8 cellular contexts compared by ENCODE assay signal in the genomic region with DNA sequence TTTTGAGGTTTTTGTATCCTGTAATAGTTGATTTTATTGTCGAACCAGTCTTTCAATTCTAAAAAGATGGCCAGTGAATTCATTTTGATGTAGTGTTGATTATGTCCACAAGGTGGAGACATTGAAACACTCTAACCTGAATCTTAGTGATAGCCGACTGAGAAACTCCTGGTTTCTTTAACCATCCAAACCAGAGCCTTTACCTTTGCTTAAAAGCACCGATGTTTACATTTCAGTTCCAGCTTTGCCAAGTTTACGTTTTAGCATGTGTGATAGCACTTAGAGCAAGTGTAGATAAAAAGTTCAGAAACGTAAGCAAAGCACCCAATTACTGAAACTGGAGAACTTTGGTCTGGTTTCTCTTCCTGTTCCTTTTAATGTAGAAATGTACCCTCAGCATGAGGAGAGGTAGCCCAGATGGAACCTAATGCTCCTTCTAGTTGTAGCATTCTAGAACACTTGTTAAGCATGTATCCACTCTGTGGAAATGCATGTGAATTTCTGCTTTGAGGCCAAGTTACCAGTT.
DNase-seq lines count a peak whose midpoint lies in the region; ATAC-seq and TF ChIP-seq lines count a peak whose summit lies in the region.

No MANE protein-coding gene starts in this region.

- H3K36me3 ChIP-seq in WERI-Rb-1: no peaks in the 10 kb centered on the region
- H3K36me3 ChIP-seq in parathyroid adenoma (ENCODE audit: control insufficient read depth, insufficient read depth, low read length): no peaks in the 10 kb centered on the region

- no peak for DNase-seq in CD4-positive, alpha-beta T cell
- DNase-seq in NCI-H1417 treated with DMSO at 0.1 percent for 48 hours (lab: John Stamatoyannopoulos, UW) (peak; percentile 38), WERI-Rb-1 (no peak), foreskin keratinocyte (peak in 1 of 2 donors; percentile 56)
- DNase-seq in stimulated activated CD8-positive, alpha-beta memory T cell treated with anti-CD3 and anti-CD28 coated beads, Interleukin-4, amount 100 ng/mL, for 48 hours: no peak

- no peak overlapping the region for H3K4me3 ChIP-seq in WERI-Rb-1 (ENCODE audit: low read depth, low read length)
- no peak overlapping the region for H3K4me3 ChIP-seq in parathyroid adenoma (ENCODE audit: low read depth, low read length)

- H2AFZ ChIP-seq in parathyroid adenoma: no peak overlapping the region

- H3K4me1 ChIP-seq in foreskin keratinocyte (peaks cover 10% of the 10 kb centered on the region), parathyroid adenoma (no peaks in the 10 kb centered on the region)

- H3K9me3 ChIP-seq in CD4-positive, alpha-beta T cell (ENCODE audit: control insufficient read depth, low read length): no peaks in the 10 kb centered on the region
- H3K9me3 ChIP-seq in WERI-Rb-1 (ENCODE audit: severe bottlenecking) (no peaks in the 10 kb centered on the region), parathyroid adenoma (ENCODE audit: control insufficient read depth, low read length) (no peaks in the 10 kb centered on the region)

- no peaks in the 10 kb centered on the region for H3K9me3 Mint-ChIP-seq in CD4-positive, alpha-beta T cell

- ATAC-seq in CD4-positive, alpha-beta T cell (ENCODE audit: poor library complexity): no peak
- ATAC-seq in GM18519 (IDR thresholded peaks at IDR 0.05; ENCODE audit: low FRiP score, unreplicated experiment): peak; percentile 81
- peak; percentile 86 for ATAC-seq in HG02885 (IDR thresholded peaks at IDR 0.05; ENCODE audit: poor library complexity, unreplicated experiment)
- ATAC-seq in foreskin keratinocyte: peak; percentile 28

- H3K36me3 Mint-ChIP-seq in CD4-positive, alpha-beta T cell (ENCODE audit: low read depth): no peaks in the 10 kb centered on the region

- no peaks in the 10 kb centered on the region for H3K27me3 ChIP-seq in CD4-positive, alpha-beta T cell (ENCODE audit: control insufficient read depth, insufficient read depth, low read length)
- no peaks in the 10 kb centered on the region for H3K27me3 ChIP-seq in WERI-Rb-1 (ENCODE audit: insufficient read depth, low read depth, severe bottlenecking)
- peaks cover 10% of the 10 kb centered on the region for H3K27me3 ChIP-seq in foreskin keratinocyte
- H3K27me3 ChIP-seq in parathyroid adenoma (ENCODE audit: control insufficient read depth, insufficient read depth, low read length): no peaks in the 10 kb centered on the region

- H3K27me3 Mint-ChIP-seq in CD4-positive, alpha-beta T cell: peaks cover 34% of the 10 kb centered on the region

- H3K27ac Mint-ChIP-seq in CD4-positive, alpha-beta T cell: no peak overlapping the region

- no peaks in the 10 kb centered on the region for H3K79me2 ChIP-seq in parathyroid adenoma

- CTCF ChIA-PET in CD4-positive, alpha-beta T cell (lab: Charles Lee): no interaction called here

- H3K4me1 Mint-ChIP-seq in CD4-positive, alpha-beta T cell (ENCODE audit: low read depth): peaks cover 9% of the 10 kb centered on the region

- peak overlapping the region; percentile 50 for H3K4me2 ChIP-seq in parathyroid adenoma (ENCODE audit: low read length)

- H3K27ac ChIP-seq in CD4-positive, alpha-beta T cell (ENCODE audit: low read depth, low read length): no peak overlapping the region
- H3K27ac ChIP-seq in WERI-Rb-1 (no peak overlapping the region), foreskin keratinocyte (no peak overlapping the region), parathyroid adenoma (no peak overlapping the region)

- POLR2A ChIA-PET in CD4-positive, alpha-beta T cell (lab: Charles Lee): interaction anchor here (0.6 kb wide), 1 partner anchor 59 kb away, joined by 3 read pairs; no protein-coding TSS in a partner anchor

- peak overlapping the region; percentile 32 for H3K4me3 Mint-ChIP-seq in CD4-positive, alpha-beta T cell

- no peak overlapping the region for H3K9ac ChIP-seq in parathyroid adenoma

- peak; percentile 75 for TF ChIP-seq CTCF in CD4-positive, alpha-beta T cell (IDR thresholded peaks at IDR 0.05)
- TF ChIP-seq CTCF in WERI-Rb-1 (IDR thresholded peaks at IDR 0.05; ENCODE audit: low read depth, low read length) (peak; percentile 43; the same call in 1 of the 2 replicates), foreskin keratinocyte (conservative IDR thresholded peaks at IDR 0.05) (peak; percentile 93), parathyroid adenoma (IDR thresholded peaks at IDR 0.05) (peak; percentile 52)

- intact Hi-C loops in CD4-positive, alpha-beta T cell (cut with DNase I, micrococcal nuclease): loop anchor here (5.0 kb wide), 3 partner anchors 156 to 176 kb away; no protein-coding TSS in a partner anchor

Comparison
In these comparisons a context has a peak if more than half of its experiments do, and no peak if none do; other contexts are left out.
1. CTCF ChIP-seq: peak in every context shown above with its lines; median percentile 93 in foreskin keratinocyte; 75 in CD4-positive, alpha-beta T cell; 52 in parathyroid adenoma; 43 in WERI-Rb-1.